ENCODE assay signal across 23 cellular contexts in genomic region chr6:25457519-25457918, GRCh38.
DNase-seq lines count a peak whose midpoint lies in the region; ATAC-seq and TF ChIP-seq lines count a peak whose summit lies in the region.
"Had no signal": no experiment of that assay in that cellular context is flagged by ENCODE, and none has a peak within 500 bp of the region (broad histone marks: within the 10 kb centered on the region; RNA-seq: fewer than 3 reads in every experiment).

No MANE protein-coding gene starts in this region.

- H3K27ac ChIP-seq in lower lobe of right lung: no peak overlapping the region
- H3K27ac ChIP-seq: Peyer's patch, SJCRH30 had no signal

- H3K9me3 Mint-ChIP-seq in HFFc6: no peaks in the 10 kb centered on the region
- no peaks in the 10 kb centered on the region for H3K9me3 Mint-ChIP-seq in brain
- no peaks in the 10 kb centered on the region for H3K9me3 Mint-ChIP-seq in nephron progenitor cell
- H3K9me3 Mint-ChIP-seq: CD8-positive, alpha-beta T cell had no signal

- H3K27me3 Mint-ChIP-seq in HFFc6 (ENCODE audit: insufficient read depth): no peaks in the 10 kb centered on the region; the same call in 1 of the 2 replicates
- peaks cover 3% of the 10 kb centered on the region for H3K27me3 Mint-ChIP-seq in brain
- no peaks in the 10 kb centered on the region for H3K27me3 Mint-ChIP-seq in nephron progenitor cell (ENCODE audit: low read depth, poor library complexity)

- H3K4me3 Mint-ChIP-seq in HFFc6 (no peak overlapping the region), brain (no peak overlapping the region), nephron progenitor cell (no peak overlapping the region)
- H3K4me3 Mint-ChIP-seq: CD8-positive, alpha-beta T cell had no signal

- in situ Hi-C loops in ACHN (cut with HindIII; ENCODE audit: low pct_ligation_motif_present, low pct_unique_long_range_greater_than_20kb, low sequenced_read_pairs): no loop called here

- H3K4me1 ChIP-seq in lower lobe of right lung: no peaks in the 10 kb centered on the region
- H3K4me1 ChIP-seq: Peyer's patch, SJCRH30 had no signal

- no peak overlapping the region for H3K4me3 ChIP-seq in lower lobe of right lung
- H3K4me3 ChIP-seq: K562, Peyer's patch, SJCRH30 had no signal

- H3K36me3 Mint-ChIP-seq in HFFc6 (ENCODE audit: low read depth) (no peaks in the 10 kb centered on the region), brain (no peaks in the 10 kb centered on the region), nephron progenitor cell (ENCODE audit: low read depth) (no peaks in the 10 kb centered on the region)

- peaks cover 61% of the 10 kb centered on the region for H3K4me1 Mint-ChIP-seq in HFFc6 (ENCODE audit: low read depth)
- peaks cover 36% of the 10 kb centered on the region for H3K4me1 Mint-ChIP-seq in brain
- H3K4me1 Mint-ChIP-seq in nephron progenitor cell: peaks cover 10% of the 10 kb centered on the region

- 0 out of 2 replicates have a peak overlapping the region, but pooled peaks have one; percentile 23 for H3K27ac Mint-ChIP-seq in HFFc6
- H3K27ac Mint-ChIP-seq in brain: peak overlapping the region in 3 of 5 experiments; percentile 56 to 90 (median 76)
- peak overlapping the region; percentile 13 for H3K27ac Mint-ChIP-seq in nephron progenitor cell
- H3K27ac Mint-ChIP-seq: CD8-positive, alpha-beta T cell had no signal

- intact Hi-C loops in lower lobe of right lung (cut with DNase I): no loop called here

- H3K9me3 ChIP-seq in lower lobe of right lung: no peaks in the 10 kb centered on the region
- H3K9me3 ChIP-seq: Peyer's patch, SJCRH30 had no signal

- H3K27me3 ChIP-seq in lower lobe of right lung (ENCODE audit: low read depth): no peaks in the 10 kb centered on the region
- H3K27me3 ChIP-seq: Peyer's patch, SJCRH30 had no signal

- peak; percentile 52 for DNase-seq in ACHN
- DNase-seq in HFFc6: no peak
- DNase-seq in nephron progenitor cell: no peak
- no peak for DNase-seq in lower lobe of right lung
- DNase-seq in NK-92 treated with Interleukin-12 subunit alpha and Interleukin-12 subunit beta, amount 100 ng/mL, for 24 hours (lab: John Stamatoyannopoulos, UW): no peak
- DNase-seq: 8988T; AML-193; C1 segment of cervical spinal cord; CD8-positive, alpha-beta T cell; EL; MM.1S; NCI-H1048; NCI-H1436; NCI-H187 treated with DMSO at 0.1 percent for 48 hours; NCI-H2107; NCI-H226; NCI-H510A treated with DMSO at 0.1 percent for 48 hours; NCI-H774; Peyer's patch; SJCRH30 had no signal

- H3K36me3 ChIP-seq in lower lobe of right lung: no peaks in the 10 kb centered on the region
- H3K36me3 ChIP-seq: Peyer's patch, SJCRH30 had no signal

- ATAC-seq in lower lobe of right lung: no peak
- ATAC-seq in activated CD4-positive, CD25-positive, alpha-beta regulatory T cell treated with anti-CD3 and anti-CD28 coated beads, Interleukin-2, amount 50 U/mL, for 24 hours: no peak
- ATAC-seq: CD8-positive, alpha-beta T cell; K562 had no signal

- TF ChIP-seq CTCF in HFFc6 (IDR thresholded peaks at IDR 0.05) (no peak), brain (conservative IDR thresholded peaks at IDR 0.05) (no peak), nephron progenitor cell (IDR thresholded peaks at IDR 0.05) (no peak), lower lobe of right lung (IDR thresholded peaks at IDR 0.05) (no peak)

Comparison
In these comparisons a context has a peak if more than half of its experiments do, and no peak if none do; other contexts are left out.
1. H3K27ac Mint-ChIP-seq: peak in every context shown above with its lines; median percentile 76 in brain; 23 in HFFc6; 13 in nephron progenitor cell.